In genomic region chr6:29552512-29553051, GRCh38 we compare ENCODE assay signal across 8 cellular contexts. TPM values are rescaled to one million over a fixed set of nuclear protein-coding genes. Genes with fewer than 3 reads are reported as not detected.
DNase-seq lines count a peak whose midpoint lies in the region; ATAC-seq, FAIRE-seq and TF ChIP-seq lines count a peak whose summit lies in the region.

No MANE protein-coding gene starts in this region.

- H3K27me3 Mint-ChIP-seq in activated naive CD8-positive, alpha-beta T cell treated with anti-CD3 and anti-CD28 coated beads, Interleukin-2, amount 50 U/mL, for 24 hours: peaks cover 63% of the 10 kb centered on the region

- H3K4me3 ChIP-seq in right cardiac atrium (ENCODE audit: low read length) (peak overlapping the region; percentile 39), skin epidermis (peak overlapping the region in 4 of 7 experiments; percentile 30 to 36 (median 34))

- DNase-seq in DMS153 (lab: John Stamatoyannopoulos, UW) (peak; percentile 22), GM20000 (ENCODE audit: low spot score) (peak; percentile 85), HTR-8/SVneo (ENCODE audit: insufficient read length, low spot score) (peak; percentile 29), right cardiac atrium (no peak), HuH-7 (ENCODE audit: low spot score) (no peak), NCI-H345 treated with DMSO at 0.1 percent for 48 hours (lab: John Stamatoyannopoulos, UW; ENCODE audit: unreplicated experiment) (no peak)
- DNase-seq in activated naive CD8-positive, alpha-beta T cell treated with anti-CD3 and anti-CD28 coated beads, Interleukin-2, amount 50 U/mL, for 24 hours: no peak

- no peak for TF ChIP-seq CTCF in GM20000 (IDR thresholded peaks at IDR 0.05; ENCODE audit: extremely low read depth, missing control alignments)

- H3K27ac ChIP-seq in right cardiac atrium (ENCODE audit: low read length) (no peak overlapping the region), skin epidermis (peak overlapping the region in 2 of 21 experiments; percentile 12 to 37)

- WGBS in right cardiac atrium: 25% methylated on average over 5 of the region's 5 CpGs

- H3K27me3 ChIP-seq in right cardiac atrium (ENCODE audit: control insufficient read depth, insufficient read depth): peaks cover 4% of the 10 kb centered on the region

- no peak for FAIRE-seq in HTR-8/SVneo (lab: Jason Lieb, UNC)

- peaks cover 4% of the 10 kb centered on the region for H3K4me1 ChIP-seq in right cardiac atrium (ENCODE audit: control insufficient read depth, insufficient read depth, low read length)

- intact Hi-C loops in right cardiac atrium (cut with DNase I): no loop called here

- peak overlapping the region; percentile 58 for H3K4me3 Mint-ChIP-seq in activated naive CD8-positive, alpha-beta T cell treated with anti-CD3 and anti-CD28 coated beads, Interleukin-2, amount 50 U/mL, for 24 hours

- H3K9me3 ChIP-seq in right cardiac atrium (ENCODE audit: control insufficient read depth, low read length): no peaks in the 10 kb centered on the region

- peaks cover 16% of the 10 kb centered on the region for H3K4me1 Mint-ChIP-seq in activated naive CD8-positive, alpha-beta T cell treated with anti-CD3 and anti-CD28 coated beads, Interleukin-2, amount 50 U/mL, for 24 hours

- no peaks in the 10 kb centered on the region for H3K36me3 Mint-ChIP-seq in activated naive CD8-positive, alpha-beta T cell treated with anti-CD3 and anti-CD28 coated beads, Interleukin-2, amount 50 U/mL, for 24 hours (ENCODE audit: low read depth)

- peak; percentile 49 for ATAC-seq in activated naive CD8-positive, alpha-beta T cell treated with anti-CD3 and anti-CD28 coated beads, Interleukin-2, amount 50 U/mL, for 24 hours
- ATAC-seq in right cardiac atrium: peak; percentile 83 to 89

- no peaks in the 10 kb centered on the region for H3K9me3 Mint-ChIP-seq in activated naive CD8-positive, alpha-beta T cell treated with anti-CD3 and anti-CD28 coated beads, Interleukin-2, amount 50 U/mL, for 24 hours

- peak overlapping the region; percentile 65 for H3K27ac Mint-ChIP-seq in activated naive CD8-positive, alpha-beta T cell treated with anti-CD3 and anti-CD28 coated beads, Interleukin-2, amount 50 U/mL, for 24 hours

RNA-seq across cellular contexts. Expression of gene UBD, which starts 7.0 kb away (rescaled TPM):
- not detected for total RNA-seq in right cardiac atrium
- 0.14 TPM for polyA plus RNA-seq in right cardiac atrium

RNA-seq across cellular contexts. Expression of gene OR2H2, which starts 32.3 kb away (rescaled TPM):
- total RNA-seq in right cardiac atrium: not detected
- not detected for polyA plus RNA-seq in right cardiac atrium

Comparison
In these comparisons a context has a peak if more than half of its experiments do, and no peak if none do; other contexts are left out.
1. DNase-seq: peak in DMS153 (single experiment), GM20000 (single experiment) and HTR-8/SVneo (single experiment); none in activated naive CD8-positive, alpha-beta T cell treated with anti-CD3 and anti-CD28 coated beads, Interleukin-2, amount 50 U/mL, for 24 hours (single experiment), right cardiac atrium (0 of 3), HuH-7 (single experiment) and NCI-H345 treated with DMSO at 0.1 percent for 48 hours (single experiment).